In the genomic region with DNA sequence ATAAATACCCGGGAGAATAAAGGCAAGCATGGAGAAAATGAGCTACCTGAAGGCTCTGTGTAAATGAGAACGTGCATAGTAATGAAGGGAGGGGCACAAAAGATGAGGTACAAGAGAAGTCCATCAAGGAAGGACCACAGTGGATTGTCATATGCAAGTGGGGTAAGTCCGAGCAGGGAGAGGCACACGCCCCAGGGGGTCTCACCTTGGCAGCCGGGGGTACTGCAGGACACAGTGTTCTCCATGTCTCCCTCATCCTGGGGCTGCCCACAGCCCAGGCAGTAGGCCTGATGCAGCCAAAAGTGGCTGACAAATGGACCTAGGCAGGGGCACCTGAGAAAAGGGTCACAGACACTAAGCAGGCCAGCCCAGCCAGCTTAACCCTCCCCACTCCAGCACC, we compare ENCODE assay signal across 23 cellular contexts. TPM values are rescaled to one million over a fixed set of nuclear protein-coding genes. Genes with fewer than 3 reads are reported as not detected.
DNase-seq lines count a peak whose midpoint lies in the region; ATAC-seq, FAIRE-seq and TF ChIP-seq lines count a peak whose summit lies in the region.
"Had no signal": no experiment of that assay in that cellular context is flagged by ENCODE, and none has a peak within 500 bp of the region (broad histone marks: within the 10 kb centered on the region; RNA-seq: fewer than 3 reads in every experiment).

No MANE protein-coding gene starts in this region.

- no peak overlapping the region for H4K5ac ChIP-seq in H1 (ENCODE audit: insufficient read length, low read depth, low read length)

- H3K9me3 ChIP-seq in H1 (ENCODE audit: insufficient read depth in 2 of 2, low read depth in 1 of 2, low read length in 1 of 2): no peaks in the 10 kb centered on the region
- H3K9me3 ChIP-seq in tibial nerve: no peaks in the 10 kb centered on the region
- H3K9me3 ChIP-seq: MG63 had no signal

- no peaks in the 10 kb centered on the region for H3K79me2 ChIP-seq in H1 (ENCODE audit: control insufficient read depth in 1 of 2, insufficient read depth in 2 of 2, low read length in 2 of 2)

- no peaks in the 10 kb centered on the region for H3K27me3 Mint-ChIP-seq in activated CD4-positive, alpha-beta T cell treated with anti-CD3 and anti-CD28 coated beads, Interleukin-2, amount 10 ng/mL, durations not matched to agents 7 days and 5 days
- peaks cover 15% of the 10 kb centered on the region for H3K27me3 Mint-ChIP-seq in stimulated activated naive CD8-positive, alpha-beta T cell treated with anti-CD3 and anti-CD28 coated beads, Interleukin-15, amount 100 ng/mL, for 72 hours
- no peaks in the 10 kb centered on the region for H3K27me3 Mint-ChIP-seq in type B pancreatic cell
- H3K27me3 Mint-ChIP-seq: CD4-positive, CD25-positive, alpha-beta regulatory T cell had no signal

- H2BK20ac ChIP-seq in H1 (ENCODE audit: low read length): no peak overlapping the region

- no peak overlapping the region for H3K23ac ChIP-seq in H1 (ENCODE audit: insufficient read length)

- peak; percentile 18 for ATAC-seq in stimulated activated naive CD8-positive, alpha-beta T cell treated with anti-CD3 and anti-CD28 coated beads, Interleukin-15, amount 100 ng/mL, for 72 hours
- ATAC-seq in stimulated activated naive CD8-positive, alpha-beta T cell treated with anti-CD3 and anti-CD28 coated beads, Interleukin-15, Interleukin-2, amounts not matched to agents 100 U/mL and 50 U/mL, for 24 hours: no peak
- ATAC-seq in HG02885 (IDR thresholded peaks at IDR 0.05; ENCODE audit: poor library complexity, unreplicated experiment): no peak
- ATAC-seq: GM23338 had no signal

- H2AK5ac ChIP-seq in H1 (ENCODE audit: low read depth, low read length): 0 out of 2 replicates have a peak overlapping the region, but pooled peaks have one; percentile 75

- H3K4me1 ChIP-seq in H1 (replicated peaks in 1 of 4; ENCODE audit: control insufficient read depth in 3 of 4, insufficient read depth in 4 of 4, low read length in 3 of 4) (peaks cover 0 to 5% (median 0%) of the 10 kb centered on the region in 4 experiments; a peak in 3 of 7 replicates), tibial nerve (peaks cover 0 to 23% (median 3%) of the 10 kb centered on the region in 4 donors)

- FAIRE-seq in H1 (lab: Jason Lieb, UNC): no peak
- FAIRE-seq: D721Med, G401.6 had no signal

- H3K27me3 ChIP-seq in H1 (replicated peaks in 1 of 4; ENCODE audit: control insufficient read depth in 3 of 4, extremely low read depth in 1 of 4, insufficient read depth in 3 of 4, low read length in 3 of 4) (peaks cover 0 to 3% (median under 1%) of the 10 kb centered on the region in 4 experiments; a peak in 1 of 7 replicates), tibial nerve (no peaks in the 10 kb centered on the region)
- H3K27me3 ChIP-seq: MG63 had no signal

- no peak overlapping the region for H2BK120ac ChIP-seq in H1 (replicated peaks; ENCODE audit: low read depth, low read length)

- no peak for DNase-seq in activated CD4-positive, alpha-beta T cell treated with anti-CD3 and anti-CD28 coated beads, Interleukin-2, amount 10 ng/mL, durations not matched to agents 7 days and 5 days
- DNase-seq in activated CD4-positive, alpha-beta T cell treated with anti-CD3 and anti-CD28 coated beads for 4 hours: no peak
- DNase-seq in stimulated activated naive CD8-positive, alpha-beta T cell treated with anti-CD3 and anti-CD28 coated beads, Interleukin-15, amount 100 ng/mL, for 72 hours: no peak
- no peak for DNase-seq in stimulated activated naive CD8-positive, alpha-beta T cell treated with anti-CD3 and anti-CD28 coated beads, Interleukin-15, Interleukin-2, amounts not matched to agents 100 U/mL and 50 U/mL, for 24 hours
- DNase-seq in H1 (ENCODE audit: low read depth in 1 of 2, low spot score in 2 of 2): no peak
- no peak for DNase-seq in type B pancreatic cell (ENCODE audit: extremely low spot score, unreplicated experiment)
- no peak for DNase-seq in tibial nerve (ENCODE audit: low spot score in 2 of 2)
- DNase-seq: 8988T; CD4-positive, CD25-positive, alpha-beta regulatory T cell; HCEC 1CT; IMR-90; KG1; MG63; NCI-H446; NCI-H524 treated with DMSO at 0.1 percent for 48 hours; PC-9; SHP77 had no signal

- H3K23me2 ChIP-seq in H1 (ENCODE audit: low read depth, low read length): no peaks in the 10 kb centered on the region

- H2BK12ac ChIP-seq in H1 (ENCODE audit: low read depth, low read length): no peak overlapping the region

- TF ChIP-seq RAD21 in H1 (IDR thresholded peaks at IDR 0.05 in 1 of 2, conservative IDR thresholded peaks at IDR 0.05 in 1 of 2; ENCODE audit: low read depth in 2 of 2, low read length in 2 of 2): no peak

- no peak overlapping the region for H2BK15ac ChIP-seq in H1 (ENCODE audit: low read length)

- no peaks in the 10 kb centered on the region for H4K20me1 ChIP-seq in H1 (replicated peaks in 1 of 2; ENCODE audit: control insufficient read depth in 1 of 2, insufficient read depth in 2 of 2, low read length in 2 of 2)

- H3K9me3 Mint-ChIP-seq in activated CD4-positive, alpha-beta T cell treated with anti-CD3 and anti-CD28 coated beads, Interleukin-2, amount 10 ng/mL, durations not matched to agents 7 days and 5 days: no peaks in the 10 kb centered on the region
- H3K9me3 Mint-ChIP-seq in stimulated activated naive CD8-positive, alpha-beta T cell treated with anti-CD3 and anti-CD28 coated beads, Interleukin-15, amount 100 ng/mL, for 72 hours: no peaks in the 10 kb centered on the region
- no peaks in the 10 kb centered on the region for H3K9me3 Mint-ChIP-seq in type B pancreatic cell
- H3K9me3 Mint-ChIP-seq: GM23338 had no signal

- no peak overlapping the region for H3K56ac ChIP-seq in H1 (replicated peaks; ENCODE audit: insufficient read length, low read depth, low read length)

- no peak overlapping the region for H3K9ac ChIP-seq in H1 (replicated peaks in 1 of 4; ENCODE audit: extremely low read depth in 1 of 4, low read depth in 3 of 4, low read length in 3 of 4)

- no peak overlapping the region for H3K14ac ChIP-seq in H1 (ENCODE audit: insufficient read length)

- no peak overlapping the region for H2BK5ac ChIP-seq in H1 (ENCODE audit: low read depth, low read length)

- CTCF ChIA-PET in activated CD4-positive, alpha-beta T cell treated with anti-CD3 and anti-CD28 coated beads, Interleukin-2, amount 10 ng/mL, durations not matched to agents 7 days and 5 days (lab: Charles Lee): interaction anchor here (0.6 to 16.5 kb wide), 4 partner anchors 11 to 31 kb away, joined by 3 to 222 read pairs (median 6); a partner anchor contains a TSS
- CTCF ChIA-PET in H1 (lab: Charles Lee; ENCODE audit: partially characterized antibody): interaction anchor here (1.2 to 18.6 kb wide), 5 partner anchors 8 to 62 kb away, joined by 3 to 354 read pairs (median 130); a partner anchor contains a TSS

- no peak for TF ChIP-seq EP300 in H1 (IDR thresholded peaks at IDR 0.05; ENCODE audit: borderline replicate concordance in 1 of 2, low read depth in 2 of 2, low read length in 2 of 2)
- TF ChIP-seq EP300 in tibial nerve (IDR thresholded peaks at IDR 0.05): no peak

- no peak overlapping the region for H3K4ac ChIP-seq in H1 (replicated peaks; ENCODE audit: insufficient read length, low read depth, low read length)

- H3K4me3 Mint-ChIP-seq in activated CD4-positive, alpha-beta T cell treated with anti-CD3 and anti-CD28 coated beads, Interleukin-2, amount 10 ng/mL, durations not matched to agents 7 days and 5 days: no peak overlapping the region
- no peak overlapping the region for H3K4me3 Mint-ChIP-seq in stimulated activated naive CD8-positive, alpha-beta T cell treated with anti-CD3 and anti-CD28 coated beads, Interleukin-15, amount 100 ng/mL, for 72 hours
- H3K4me3 Mint-ChIP-seq in type B pancreatic cell: no peak overlapping the region
- H3K4me3 Mint-ChIP-seq: CD4-positive, CD25-positive, alpha-beta regulatory T cell; GM23338 had no signal

- peaks cover 13% of the 10 kb centered on the region for H3K36me3 Mint-ChIP-seq in activated CD4-positive, alpha-beta T cell treated with anti-CD3 and anti-CD28 coated beads, Interleukin-2, amount 10 ng/mL, durations not matched to agents 7 days and 5 days (ENCODE audit: low read depth)
- no peaks in the 10 kb centered on the region for H3K36me3 Mint-ChIP-seq in type B pancreatic cell

- H3K27ac ChIP-seq in H1 (ENCODE audit: low read depth, low read length) (no peak overlapping the region), tibial nerve (no peak overlapping the region)
- H3K27ac ChIP-seq: PC-9 had no signal

- TF ChIP-seq CTCF in H1 (IDR thresholded peaks at IDR 0.05; ENCODE audit: control extremely low read depth in 1 of 3, insufficient read depth in 1 of 3, low read depth in 1 of 3, low read length in 3 of 3) (no peak), type B pancreatic cell (conservative IDR thresholded peaks at IDR 0.05) (no peak), tibial nerve (IDR thresholded peaks at IDR 0.05) (no peak)

- POLR2A ChIA-PET in activated CD4-positive, alpha-beta T cell treated with anti-CD3 and anti-CD28 coated beads, Interleukin-2, amount 10 ng/mL, durations not matched to agents 7 days and 5 days (lab: Charles Lee): interaction anchor here (1.4 kb wide), 1 partner anchor 24 kb away, joined by 3 read pairs; no protein-coding TSS in a partner anchor
- POLR2A ChIA-PET in H1 (lab: Charles Lee; ENCODE audit: partially characterized antibody): interaction anchor here (0.7 to 7.4 kb wide), 7 partner anchors 9 to 63 kb away, joined by 3 to 60 read pairs (median 3); a partner anchor contains a TSS

- H2AFZ ChIP-seq in H1 (ENCODE audit: low read length): no peak overlapping the region
- H2AFZ ChIP-seq: GM23338, PC-9 had no signal

- no peak overlapping the region for H4K8ac ChIP-seq in H1 (ENCODE audit: extremely low read depth, insufficient read depth, low read length)

- H3K27ac Mint-ChIP-seq in activated CD4-positive, alpha-beta T cell treated with anti-CD3 and anti-CD28 coated beads, Interleukin-2, amount 10 ng/mL, durations not matched to agents 7 days and 5 days: peak overlapping the region; percentile 21
- H3K27ac Mint-ChIP-seq in stimulated activated naive CD8-positive, alpha-beta T cell treated with anti-CD3 and anti-CD28 coated beads, Interleukin-15, amount 100 ng/mL, for 72 hours: no peak overlapping the region
- H3K27ac Mint-ChIP-seq in type B pancreatic cell: peak overlapping the region; percentile 12
- H3K27ac Mint-ChIP-seq: GM23338 had no signal

- TF ChIP-seq POLR2A in H1 (IDR thresholded peaks at IDR 0.05; ENCODE audit: control extremely low read depth in 1 of 2, low read depth in 2 of 2, low read length in 2 of 2) (no peak), tibial nerve (IDR thresholded peaks at IDR 0.05) (no peak)

- H3K4me1 Mint-ChIP-seq in activated CD4-positive, alpha-beta T cell treated with anti-CD3 and anti-CD28 coated beads, Interleukin-2, amount 10 ng/mL, durations not matched to agents 7 days and 5 days: peaks cover 19% of the 10 kb centered on the region
- H3K4me1 Mint-ChIP-seq in stimulated activated naive CD8-positive, alpha-beta T cell treated with anti-CD3 and anti-CD28 coated beads, Interleukin-15, amount 100 ng/mL, for 72 hours: peaks cover 10% of the 10 kb centered on the region
- peaks cover 25% of the 10 kb centered on the region for H3K4me1 Mint-ChIP-seq in type B pancreatic cell (ENCODE audit: unreplicated experiment)

- no peak overlapping the region for H3K18ac ChIP-seq in H1 (ENCODE audit: extremely low read depth, low read length)

- no peak overlapping the region for H3K4me2 ChIP-seq in H1 (ENCODE audit: insufficient read depth in 1 of 2, low read depth in 2 of 2, low read length in 2 of 2)
- H3K4me2 ChIP-seq: GM23338 had no signal

- no peak overlapping the region for H4K91ac ChIP-seq in H1 (replicated peaks; ENCODE audit: insufficient read length, low read length)

- WGBS in H1 (ENCODE audit: extremely low coverage in 1 of 2, insufficient coverage in 1 of 2, insufficient read length in 1 of 2, insufficient replicate concordance in 2 of 2, low coverage in 1 of 2, low lambda C conversion rate in 2 of 2, missing lambda C conversion rate in 1 of 2), 2 experiments: 82% methylated on average over 5 of the region's 5 CpGs; no CpG with 5 or more reads in 1 of the 2 experiments
- WGBS in tibial nerve, 2 donors: 80 to 86% methylated on average over 5 of the region's 5 CpGs

- no peak overlapping the region for H3K4me3 ChIP-seq in H1 (ENCODE audit: extremely low read depth in 1 of 4, insufficient read depth in 2 of 4, low read depth in 3 of 4, low read length in 4 of 4)
- H3K4me3 ChIP-seq in tibial nerve: no peak overlapping the region
- H3K4me3 ChIP-seq: GM23338, MG63, PC-9 had no signal

- no peaks in the 10 kb centered on the region for H3K79me1 ChIP-seq in H1 (ENCODE audit: low read depth, low read length)

- H3K36me3 ChIP-seq in H1 (ENCODE audit: control insufficient read depth in 2 of 4, insufficient read depth in 4 of 4, low read length in 3 of 4) (no peaks in the 10 kb centered on the region), tibial nerve (peaks cover 0 to 7% (median 0%) of the 10 kb centered on the region in 3 donors)

RNA-seq across cellular contexts. Expression of a gene that starts 10.0 kb away (rescaled TPM):
- under 1 TPM; 0.50 to 0.73 TPM for total RNA-seq in activated CD4-positive, alpha-beta T cell treated with anti-CD3 and anti-CD28 coated beads, Interleukin-2, amount 10 ng/mL, durations not matched to agents 7 days and 5 days
- total RNA-seq in H1 (2021; fragmentation: NEBNext Ultra II Directional; extraction: Animal tissue kit (Norgen Biotek cat#: 25700)): 0.43 TPM in 1 of 2 replicates, not detected in the other
- polyA plus RNA-seq in H1 (2011; rRNA removed): 1.7 and 2.1 TPM in 2 replicates
- polyA plus RNA-seq in H1 (2011; cell fraction: cytosol; rRNA removed): 1.9 TPM
- 10.2 TPM for polyA plus RNA-seq in H1 (2011; cell fraction: nucleus; rRNA removed)
- 0.26 to 1.0 TPM (median 0.74 TPM) in 4 replicates for polyA plus RNA-seq in H1 (2012, experiment 1 of 2)
- polyA plus RNA-seq in H1 (2012, experiment 2 of 2): 0.13 TPM
- 0.53 TPM for polyA plus RNA-seq in H1 (2013, experiment 1 of 2)
- polyA plus RNA-seq in H1 (2013, experiment 2 of 2): 0.26 TPM
- polyA minus RNA-seq in H1 (2011; rRNA and poly(A)+ RNA removed): 0.07 and 1.6 TPM in 2 replicates
- not detected for polyA minus RNA-seq in H1 (2011; cell fraction: cytosol; rRNA and poly(A)+ RNA removed)
- polyA minus RNA-seq in H1 (2011; cell fraction: nucleus; rRNA and poly(A)+ RNA removed): 0.30 TPM
- 1.6 and 2.4 TPM in 2 replicates for total RNA-seq in type B pancreatic cell (ENCODE audit: low replicate concordance)
- total RNA-seq in tibial nerve: 1 to 10 TPM in 3 of 4 donors, under 1 TPM in 1; 0.90 to 4.2 (median 1.7) TPM
- total RNA-seq: GM23338, IMR-90, RPMI7951 had no signal
- polyA plus RNA-seq: CD4-positive, CD25-positive, alpha-beta regulatory T cell had no signal

RNA-seq across cellular contexts. Expression of a gene that starts 10.0 kb away (rescaled TPM):
- total RNA-seq in activated CD4-positive, alpha-beta T cell treated with anti-CD3 and anti-CD28 coated beads, Interleukin-2, amount 10 ng/mL, durations not matched to agents 7 days and 5 days: not detected
- not detected in 2 replicates for total RNA-seq in H1 (2021; fragmentation: NEBNext Ultra II Directional; extraction: Animal tissue kit (Norgen Biotek cat#: 25700))
- polyA plus RNA-seq in H1 (2011; rRNA removed): 0.03 TPM in 1 of 2 replicates, not detected in the other
- not detected for polyA plus RNA-seq in H1 (2011; cell fraction: cytosol; rRNA removed)
- 0.24 TPM for polyA plus RNA-seq in H1 (2011; cell fraction: nucleus; rRNA removed)
- 0.08 TPM in 1 of 4 replicates, not detected in the others for polyA plus RNA-seq in H1 (2012, experiment 1 of 2)
- not detected for polyA plus RNA-seq in H1 (2012, experiment 2 of 2)
- 0.06 TPM for polyA plus RNA-seq in H1 (2013, experiment 1 of 2)
- polyA plus RNA-seq in H1 (2013, experiment 2 of 2): not detected
- polyA minus RNA-seq in H1 (2011; rRNA and poly(A)+ RNA removed): not detected in 2 replicates
- polyA minus RNA-seq in H1 (2011; cell fraction: cytosol; rRNA and poly(A)+ RNA removed): not detected
- polyA minus RNA-seq in H1 (2011; cell fraction: nucleus; rRNA and poly(A)+ RNA removed): not detected
- not detected in 2 replicates for total RNA-seq in type B pancreatic cell (ENCODE audit: low replicate concordance)
- total RNA-seq in tibial nerve: 1 to 10 TPM in 1 of 4 donors, under 1 TPM in 2, not detected in 1; 0.21 to 3.5 (median 0.90) TPM
- total RNA-seq: GM23338, IMR-90, RPMI7951 had no signal
- polyA plus RNA-seq: BJ; CD4-positive, CD25-positive, alpha-beta regulatory T cell; GM23338; IMR-90 had no signal

RNA-seq across cellular contexts. Expression of a gene that starts 21.0 kb away (rescaled TPM):
- 100 to 1,000 TPM; 112 to 127 TPM for total RNA-seq in activated CD4-positive, alpha-beta T cell treated with anti-CD3 and anti-CD28 coated beads, Interleukin-2, amount 10 ng/mL, durations not matched to agents 7 days and 5 days
- total RNA-seq in H1 (2021; fragmentation: NEBNext Ultra II Directional; extraction: Animal tissue kit (Norgen Biotek cat#: 25700)): 22.1 and 24.5 TPM in 2 replicates
- polyA plus RNA-seq in H1 (2011; rRNA removed): 36.9 and 38.3 TPM in 2 replicates
- 28.7 TPM for polyA plus RNA-seq in H1 (2011; cell fraction: cytosol; rRNA removed)
- 38.2 TPM for polyA plus RNA-seq in H1 (2011; cell fraction: nucleus; rRNA removed)
- polyA plus RNA-seq in H1 (2012, experiment 1 of 2): 11.5 to 24.0 TPM (median 20.2 TPM) in 4 replicates
- 15.2 TPM for polyA plus RNA-seq in H1 (2012, experiment 2 of 2)
- polyA plus RNA-seq in H1 (2013, experiment 1 of 2): 8.9 TPM
- 9.4 TPM for polyA plus RNA-seq in H1 (2013, experiment 2 of 2)
- 16.1 and 19.4 TPM in 2 replicates for polyA minus RNA-seq in H1 (2011; rRNA and poly(A)+ RNA removed)
- polyA minus RNA-seq in H1 (2011; cell fraction: cytosol; rRNA and poly(A)+ RNA removed): 22.2 TPM
- 19.9 TPM for polyA minus RNA-seq in H1 (2011; cell fraction: nucleus; rRNA and poly(A)+ RNA removed)
- total RNA-seq in type B pancreatic cell (ENCODE audit: low replicate concordance): 38.1 and 75.9 TPM in 2 replicates
- 10 to 100 TPM; 44.6 to 53.4 (median 49.5) TPM for total RNA-seq in tibial nerve

RNA-seq across cellular contexts. Expression of a gene that starts 27.5 kb away (rescaled TPM):
- total RNA-seq in activated CD4-positive, alpha-beta T cell treated with anti-CD3 and anti-CD28 coated beads, Interleukin-2, amount 10 ng/mL, durations not matched to agents 7 days and 5 days: 10 to 100 TPM; 40.2 to 45.0 TPM
- 32.2 and 32.9 TPM in 2 replicates for total RNA-seq in H1 (2021; fragmentation: NEBNext Ultra II Directional; extraction: Animal tissue kit (Norgen Biotek cat#: 25700))
- 37.6 and 51.2 TPM in 2 replicates for polyA plus RNA-seq in H1 (2011; rRNA removed)
- 30.7 TPM for polyA plus RNA-seq in H1 (2011; cell fraction: cytosol; rRNA removed)
- polyA plus RNA-seq in H1 (2011; cell fraction: nucleus; rRNA removed): 105 TPM
- 19.9 to 42.2 TPM (median 37.8 TPM) in 4 replicates for polyA plus RNA-seq in H1 (2012, experiment 1 of 2)
- polyA plus RNA-seq in H1 (2012, experiment 2 of 2): 40.9 TPM
- 29.2 TPM for polyA plus RNA-seq in H1 (2013, experiment 1 of 2)
- polyA plus RNA-seq in H1 (2013, experiment 2 of 2): 29.2 TPM
- polyA minus RNA-seq in H1 (2011; rRNA and poly(A)+ RNA removed): 40.1 and 41.1 TPM in 2 replicates
- polyA minus RNA-seq in H1 (2011; cell fraction: cytosol; rRNA and poly(A)+ RNA removed): 45.4 TPM
- 30.4 TPM for polyA minus RNA-seq in H1 (2011; cell fraction: nucleus; rRNA and poly(A)+ RNA removed)
- total RNA-seq in type B pancreatic cell (ENCODE audit: low replicate concordance) (61.9 and 69.0 TPM in 2 replicates), tibial nerve (100 to 1,000 TPM; 111 to 202 (median 168) TPM)

RNA-seq across cellular contexts. Expression of a gene that starts 30.2 kb away (rescaled TPM):
- 1 to 10 TPM in 1 of 2 experiments, under 1 TPM in 1; 0.85 to 1.0 TPM for total RNA-seq in activated CD4-positive, alpha-beta T cell treated with anti-CD3 and anti-CD28 coated beads, Interleukin-2, amount 10 ng/mL, durations not matched to agents 7 days and 5 days
- total RNA-seq in H1 (2021; fragmentation: NEBNext Ultra II Directional; extraction: Animal tissue kit (Norgen Biotek cat#: 25700)): 1.2 and 1.3 TPM in 2 replicates
- polyA plus RNA-seq in H1 (2011; rRNA removed): 1.1 TPM in 1 of 2 replicates, not detected in the other
- polyA plus RNA-seq in H1 (2011; cell fraction: cytosol; rRNA removed): 0.23 TPM
- 1.5 TPM for polyA plus RNA-seq in H1 (2011; cell fraction: nucleus; rRNA removed)
- polyA plus RNA-seq in H1 (2012, experiment 1 of 2): 0.32 TPM in 1 of 4 replicates, not detected in the others
- not detected for polyA plus RNA-seq in H1 (2012, experiment 2 of 2)
- 0.61 TPM for polyA plus RNA-seq in H1 (2013, experiment 1 of 2)
- polyA plus RNA-seq in H1 (2013, experiment 2 of 2): not detected
- polyA minus RNA-seq in H1 (2011; rRNA and poly(A)+ RNA removed): 6.1 and 8.4 TPM in 2 replicates
- polyA minus RNA-seq in H1 (2011; cell fraction: cytosol; rRNA and poly(A)+ RNA removed): not detected
- 15.3 TPM for polyA minus RNA-seq in H1 (2011; cell fraction: nucleus; rRNA and poly(A)+ RNA removed)
- total RNA-seq in type B pancreatic cell (ENCODE audit: low replicate concordance) (0.52 and 1.1 TPM in 2 replicates), tibial nerve (1 to 10 TPM in 1 of 4 donors, not detected in 3; 1.5 TPM)
- total RNA-seq: CD4-positive, CD25-positive, alpha-beta regulatory T cell; IMR-90; RPMI7951 had no signal
- polyA plus RNA-seq: BJ; CD4-positive, CD25-positive, alpha-beta regulatory T cell; GM23338; IMR-90 had no signal

Comparison
In these comparisons a context has a peak if more than half of its experiments do, and no peak if none do; other contexts are left out.
1. H3K27ac Mint-ChIP-seq: peak in activated CD4-positive, alpha-beta T cell treated with anti-CD3 and anti-CD28 coated beads, Interleukin-2, amount 10 ng/mL, durations not matched to agents 7 days and 5 days (single experiment) and type B pancreatic cell (single experiment); none in stimulated activated naive CD8-positive, alpha-beta T cell treated with anti-CD3 and anti-CD28 coated beads, Interleukin-15, amount 100 ng/mL, for 72 hours (0 of 2).